ENCODE assay signal across 11 cellular contexts in genomic region chr12:113088971-113089756, GRCh38. TPM values are rescaled to one million over a fixed set of nuclear protein-coding genes. Genes with fewer than 3 reads are reported as not detected.
DNase-seq lines count a peak whose midpoint lies in the region; ATAC-seq and TF ChIP-seq lines count a peak whose summit lies in the region.
"Had no signal": no experiment of that assay in that cellular context is flagged by ENCODE, and none has a peak within 500 bp of the region (broad histone marks: within the 10 kb centered on the region; RNA-seq: fewer than 3 reads in every experiment).

No MANE protein-coding gene starts in this region.

- H3K9me3 ChIP-seq in CD8-positive, alpha-beta T cell (ENCODE audit: low read length), result no peaks in the 10 kb centered on the region

- no peaks in the 10 kb centered on the region for H3K27me3 Mint-ChIP-seq in CD8-positive, alpha-beta T cell (ENCODE audit: low read depth)
- H3K27me3 Mint-ChIP-seq in T-helper 2 cell treated with Interferon-gamma antibody and Interleukin-4, amounts not matched to agents 5 μg/mL and 100 μg/mL, for 36 hours (ENCODE audit: low read depth), result no peaks in the 10 kb centered on the region
- H3K27me3 Mint-ChIP-seq in activated T-helper 17 cell treated with anti-CD3 and anti-CD28 coated beads, Interleukin-2, amount 50 U/mL, for 72 hours, result no peaks in the 10 kb centered on the region
- H3K27me3 Mint-ChIP-seq in chondrocyte (ENCODE audit: low read depth), result peaks cover 66% of the 10 kb centered on the region

- H3K9me3 Mint-ChIP-seq in CD8-positive, alpha-beta T cell, result no peaks in the 10 kb centered on the region
- H3K9me3 Mint-ChIP-seq in T-helper 2 cell treated with Interferon-gamma antibody and Interleukin-4, amounts not matched to agents 5 μg/mL and 100 μg/mL, for 36 hours, result no peaks in the 10 kb centered on the region
- no peaks in the 10 kb centered on the region for H3K9me3 Mint-ChIP-seq in activated T-helper 17 cell treated with anti-CD3 and anti-CD28 coated beads, Interleukin-2, amount 50 U/mL, for 72 hours
- no peaks in the 10 kb centered on the region for H3K9me3 Mint-ChIP-seq in chondrocyte (ENCODE audit: low read depth)

- intact Hi-C loops in CD8-positive, alpha-beta T cell (cut with DNase I, micrococcal nuclease), result no loop called here

- TF ChIP-seq CTCF in CD8-positive, alpha-beta T cell (IDR thresholded peaks at IDR 0.05), result no peak
- TF ChIP-seq CTCF in chondrocyte (IDR thresholded peaks at IDR 0.05), result no peak

- H3K27ac Mint-ChIP-seq in CD8-positive, alpha-beta T cell, result peak overlapping the region; percentile 89
- peak overlapping the region; percentile 28 for H3K27ac Mint-ChIP-seq in T-helper 2 cell treated with Interferon-gamma antibody and Interleukin-4, amounts not matched to agents 5 μg/mL and 100 μg/mL, for 36 hours
- peak overlapping the region; percentile 91 for H3K27ac Mint-ChIP-seq in activated T-helper 17 cell treated with anti-CD3 and anti-CD28 coated beads, Interleukin-2, amount 50 U/mL, for 72 hours
- no peak overlapping the region for H3K27ac Mint-ChIP-seq in chondrocyte (ENCODE audit: unreplicated experiment)

- H3K4me3 Mint-ChIP-seq in CD8-positive, alpha-beta T cell, result peak overlapping the region; percentile 66
- H3K4me3 Mint-ChIP-seq in T-helper 2 cell treated with Interferon-gamma antibody and Interleukin-4, amounts not matched to agents 5 μg/mL and 100 μg/mL, for 36 hours, result no peak overlapping the region
- H3K4me3 Mint-ChIP-seq in activated T-helper 17 cell treated with anti-CD3 and anti-CD28 coated beads, Interleukin-2, amount 50 U/mL, for 72 hours, result peak overlapping the region; percentile 65
- H3K4me3 Mint-ChIP-seq in chondrocyte (ENCODE audit: unreplicated experiment), result no peak overlapping the region

- POLR2A ChIA-PET in CD8-positive, alpha-beta T cell (lab: Charles Lee), result interaction anchor here (1.0 kb wide), 2 partner anchors 19 to 35 kb away, joined by 3 read pairs; no protein-coding TSS in a partner anchor

- peaks cover 76% of the 10 kb centered on the region for H3K4me1 ChIP-seq in CD8-positive, alpha-beta T cell (ENCODE audit: insufficient read depth, low read length)

- peak overlapping the region; percentile 6 for H3K4me3 ChIP-seq in CD8-positive, alpha-beta T cell (ENCODE audit: low read depth, low read length)

- H3K27me3 ChIP-seq in CD8-positive, alpha-beta T cell (ENCODE audit: insufficient read depth, low read length), result no peaks in the 10 kb centered on the region

- peak; percentile 44 for ATAC-seq in CD8-positive, alpha-beta T cell
- peak; percentile 63 for ATAC-seq in activated T-helper 17 cell treated with anti-CD3 and anti-CD28 coated beads, Interleukin-2, amount 50 U/mL, for 72 hours (replicated peaks)
- ATAC-seq in HG02623 (IDR thresholded peaks at IDR 0.05; ENCODE audit: unreplicated experiment), result no peak

- H3K36me3 ChIP-seq in CD8-positive, alpha-beta T cell (ENCODE audit: insufficient read depth, low read length), result no peaks in the 10 kb centered on the region

- H3K27ac ChIP-seq in CD8-positive, alpha-beta T cell (ENCODE audit: low read depth, low read length), result no peak overlapping the region

- peaks cover 82% of the 10 kb centered on the region for H3K4me1 Mint-ChIP-seq in CD8-positive, alpha-beta T cell (ENCODE audit: low read depth)
- peaks cover 20% of the 10 kb centered on the region for H3K4me1 Mint-ChIP-seq in T-helper 2 cell treated with Interferon-gamma antibody and Interleukin-4, amounts not matched to agents 5 μg/mL and 100 μg/mL, for 36 hours (ENCODE audit: low read depth)
- peaks cover 76% of the 10 kb centered on the region for H3K4me1 Mint-ChIP-seq in activated T-helper 17 cell treated with anti-CD3 and anti-CD28 coated beads, Interleukin-2, amount 50 U/mL, for 72 hours
- peaks cover 5% of the 10 kb centered on the region for H3K4me1 Mint-ChIP-seq in chondrocyte (ENCODE audit: low read depth)

- CTCF ChIA-PET in CD8-positive, alpha-beta T cell (lab: Charles Lee), result interaction anchor here (1.0 to 2.6 kb wide), 3 partner anchors 9 to 85 kb away, joined by 3 to 28 read pairs (median 21); no protein-coding TSS in a partner anchor

- H3K36me3 Mint-ChIP-seq in CD8-positive, alpha-beta T cell, result no peaks in the 10 kb centered on the region
- no peaks in the 10 kb centered on the region for H3K36me3 Mint-ChIP-seq in T-helper 2 cell treated with Interferon-gamma antibody and Interleukin-4, amounts not matched to agents 5 μg/mL and 100 μg/mL, for 36 hours (ENCODE audit: low read depth)
- H3K36me3 Mint-ChIP-seq in activated T-helper 17 cell treated with anti-CD3 and anti-CD28 coated beads, Interleukin-2, amount 50 U/mL, for 72 hours (ENCODE audit: low read depth), result no peaks in the 10 kb centered on the region
- no peaks in the 10 kb centered on the region for H3K36me3 Mint-ChIP-seq in chondrocyte (ENCODE audit: low read depth)

- peak in 6 of 7 experiments; percentile 16 to 67 (median 41) for DNase-seq in CD8-positive, alpha-beta T cell
- DNase-seq in T-helper 2 cell treated with Interferon-gamma antibody and Interleukin-4, amounts not matched to agents 5 μg/mL and 100 μg/mL, for 36 hours (ENCODE audit: low spot score), result no peak
- peak; percentile 81 for DNase-seq in stimulated activated CD4-positive, alpha-beta T cell treated with anti-CD3 and anti-CD28 coated beads, Interleukin-15, amount 100 ng/mL, for 24 hours
- DNase-seq in chondrocyte (ENCODE audit: low spot score), result no peak
- no peak for DNase-seq in OCI-M1 (lab: John Stamatoyannopoulos, UW)
- DNase-seq in NCI-H1417 (lab: John Stamatoyannopoulos, UW), result no peak
- DNase-seq: caudate nucleus, NCI-H2227 treated with DMSO at 0.1 percent for 48 hours had no signal

RNA-seq across cellular contexts. Expression of gene DTX1, which starts 32.6 kb away (rescaled TPM):
- 1 to 10 TPM; 4.6 to 4.7 TPM for total RNA-seq in CD8-positive, alpha-beta T cell
- 10 to 100 TPM; 13.2 to 17.4 TPM for total RNA-seq in activated T-helper 17 cell treated with anti-CD3 and anti-CD28 coated beads, Interleukin-2, amount 50 U/mL, for 72 hours
- not detected in 3 replicates for total RNA-seq in chondrocyte

RNA-seq across cellular contexts. Expression of gene RASAL1, which starts 46.4 kb away (rescaled TPM):
- 1 to 10 TPM; 2.3 to 2.8 TPM for total RNA-seq in CD8-positive, alpha-beta T cell
- 10 to 100 TPM in 1 of 2 donors, 1 to 10 TPM in 1; 1.0 to 21.3 TPM for total RNA-seq in activated T-helper 17 cell treated with anti-CD3 and anti-CD28 coated beads, Interleukin-2, amount 50 U/mL, for 72 hours
- not detected in 3 replicates for total RNA-seq in chondrocyte
- total RNA-seq: glomerular endothelial cell had no signal

Comparison
In these comparisons a context has a peak if more than half of its experiments do, and no peak if none do; other contexts are left out.
1. DNase-seq: peak in CD8-positive, alpha-beta T cell (6 of 7) and stimulated activated CD4-positive, alpha-beta T cell treated with anti-CD3 and anti-CD28 coated beads, Interleukin-15, amount 100 ng/mL, for 24 hours (single experiment); none in T-helper 2 cell treated with Interferon-gamma antibody and Interleukin-4, amounts not matched to agents 5 μg/mL and 100 μg/mL, for 36 hours (single experiment), chondrocyte (single experiment), OCI-M1 (single experiment) and NCI-H1417 (0 of 3).
2. H3K4me3 Mint-ChIP-seq: peak in CD8-positive, alpha-beta T cell (single experiment) and activated T-helper 17 cell treated with anti-CD3 and anti-CD28 coated beads, Interleukin-2, amount 50 U/mL, for 72 hours (single experiment); none in T-helper 2 cell treated with Interferon-gamma antibody and Interleukin-4, amounts not matched to agents 5 μg/mL and 100 μg/mL, for 36 hours (single experiment) and chondrocyte (single experiment).